31 cellular contexts compared by ENCODE assay signal in the genomic region with DNA sequence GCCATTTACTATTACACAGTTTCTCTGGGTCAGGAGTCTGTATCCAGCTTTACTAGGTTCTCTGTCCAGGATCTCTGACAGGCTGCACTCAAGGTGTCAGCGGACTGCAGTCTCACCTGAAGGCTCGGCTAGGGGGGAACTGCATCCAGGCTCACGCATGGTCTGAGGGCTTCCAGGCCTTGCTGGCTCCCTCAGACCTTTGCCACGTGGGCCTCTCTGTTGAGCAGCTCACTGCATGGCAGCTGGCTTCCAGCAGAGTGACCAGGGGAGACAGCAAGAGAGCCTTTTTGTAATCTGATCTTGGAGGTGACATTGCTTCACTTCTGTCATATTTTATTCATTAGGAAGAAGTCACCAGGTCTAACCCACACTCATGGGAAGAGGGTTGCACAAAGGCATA.
"Had no signal": no experiment of that assay in that cellular context is flagged by ENCODE, and none has a peak within 500 bp of the region (broad histone marks: within the 10 kb centered on the region; RNA-seq: fewer than 3 reads in every experiment).

No MANE protein-coding gene starts in this region.

- H3K27me3 Mint-ChIP-seq: activated CD4-positive, alpha-beta memory T cell treated with anti-CD3 and anti-CD28 coated beads, Interleukin-2, amount 10 ng/mL, durations not matched to agents 7 days and 5 days; activated naive CD4-positive, alpha-beta T cell treated with anti-CD3 and anti-CD28 coated beads, Interleukin-2, amount 50 U/mL, for 24 hours; activated naive CD8-positive, alpha-beta T cell treated with anti-CD3 and anti-CD28 coated beads, Interleukin-2, amount 50 U/mL, for 24 hours; activated T-helper 17 cell treated with anti-CD3 and anti-CD28 coated beads, Interleukin-2, amount 50 U/mL, for 72 hours; stimulated activated memory B cell treated with anti-CD40 and anti-IgM and Interleukin-4, amounts not matched to agents 10 μg/mL and 1 μg/mL and 100 μg/mL, for 72 hours; T-helper 17 cell had no signal

- H3K27ac ChIP-seq: esophagus muscularis mucosa, foreskin keratinocyte, hepatocyte, pancreas, right atrium auricular region, stomach, suprapubic skin, tibial artery, upper lobe of right lung had no signal

- H3K27me3 ChIP-seq: esophagus muscularis mucosa, foreskin keratinocyte, pancreas, right atrium auricular region, stomach, suprapubic skin, tibial artery, upper lobe of right lung had no signal

- H3K4me1 ChIP-seq: esophagus muscularis mucosa, foreskin keratinocyte, pancreas, right atrium auricular region, stomach, suprapubic skin, tibial artery, upper lobe of right lung had no signal

- H3K36me3 Mint-ChIP-seq: activated naive CD4-positive, alpha-beta T cell treated with anti-CD3 and anti-CD28 coated beads, Interleukin-2, amount 50 U/mL, for 24 hours; stimulated activated memory B cell treated with anti-CD40 and anti-IgM and Interleukin-4, amounts not matched to agents 10 μg/mL and 1 μg/mL and 100 μg/mL, for 72 hours had no signal

- H3K9me3 Mint-ChIP-seq: activated naive CD4-positive, alpha-beta T cell treated with anti-CD3 and anti-CD28 coated beads, Interleukin-2, amount 50 U/mL, for 24 hours; activated T-cell treated with anti-CD3 and anti-CD28 coated beads, Interleukin-2, amount 50 U/mL, for 4 hours; dendritic cell treated with granulocyte-macrophage colony-stimulating factor and Interleukin-4, amounts not matched to agents 40 ng/mL and 50 ng/mL, for 4 days had no signal

- H3K4me1 Mint-ChIP-seq: activated CD4-positive, alpha-beta memory T cell treated with anti-CD3 and anti-CD28 coated beads, Interleukin-2, amount 10 ng/mL, durations not matched to agents 7 days and 5 days; activated CD4-positive, alpha-beta T cell treated with anti-CD3 and anti-CD28 coated beads, Interleukin-2, amount 10 ng/mL, durations not matched to agents 7 days and 5 days; activated naive CD4-positive, alpha-beta T cell treated with anti-CD3 and anti-CD28 coated beads, Interleukin-2, amount 50 U/mL, for 24 hours; activated naive CD8-positive, alpha-beta T cell treated with anti-CD3 and anti-CD28 coated beads, Interleukin-2, amount 50 U/mL, for 24 hours; activated T-helper 17 cell treated with anti-CD3 and anti-CD28 coated beads, Interleukin-2, amount 50 U/mL, for 72 hours; central memory CD8-positive, alpha-beta T cell; stimulated activated memory B cell treated with anti-CD40 and anti-IgM and Interleukin-4, amounts not matched to agents 10 μg/mL and 1 μg/mL and 100 μg/mL, for 72 hours; T-helper 17 cell had no signal

- H3K4me3 Mint-ChIP-seq: activated CD4-positive, alpha-beta memory T cell treated with anti-CD3 and anti-CD28 coated beads, Interleukin-2, amount 10 ng/mL, durations not matched to agents 7 days and 5 days; activated CD4-positive, alpha-beta T cell treated with anti-CD3 and anti-CD28 coated beads, Interleukin-2, amount 10 ng/mL, durations not matched to agents 7 days and 5 days; activated naive CD4-positive, alpha-beta T cell treated with anti-CD3 and anti-CD28 coated beads, Interleukin-2, amount 50 U/mL, for 24 hours; activated naive CD8-positive, alpha-beta T cell treated with anti-CD3 and anti-CD28 coated beads, Interleukin-2, amount 50 U/mL, for 24 hours; activated T-cell treated with anti-CD3 and anti-CD28 coated beads, Interleukin-2, amount 50 U/mL, for 4 hours; activated T-helper 17 cell treated with anti-CD3 and anti-CD28 coated beads, Interleukin-2, amount 50 U/mL, for 72 hours; central memory CD8-positive, alpha-beta T cell; dendritic cell treated with granulocyte-macrophage colony-stimulating factor and Interleukin-4, amounts not matched to agents 40 ng/mL and 50 ng/mL, for 4 days; nephron; stimulated activated memory B cell treated with anti-CD40 and anti-IgM and Interleukin-4, amounts not matched to agents 10 μg/mL and 1 μg/mL and 100 μg/mL, for 72 hours; T-helper 17 cell had no signal

- H3K4me3 ChIP-seq: esophagus muscularis mucosa, hepatocyte, pancreas, right atrium auricular region, smooth muscle cell, stomach, suprapubic skin, tibial artery, upper lobe of right lung had no signal

- H3K36me3 ChIP-seq: esophagus muscularis mucosa, pancreas, right atrium auricular region, stomach, suprapubic skin, tibial artery, upper lobe of right lung had no signal

- H3K9me3 ChIP-seq: esophagus muscularis mucosa, pancreas, upper lobe of right lung had no signal

- H3K27ac Mint-ChIP-seq: activated CD4-positive, alpha-beta memory T cell treated with anti-CD3 and anti-CD28 coated beads, Interleukin-2, amount 10 ng/mL, durations not matched to agents 7 days and 5 days; activated CD4-positive, alpha-beta T cell treated with anti-CD3 and anti-CD28 coated beads, Interleukin-2, amount 10 ng/mL, durations not matched to agents 7 days and 5 days; activated naive CD4-positive, alpha-beta T cell treated with anti-CD3 and anti-CD28 coated beads, Interleukin-2, amount 50 U/mL, for 24 hours; activated naive CD8-positive, alpha-beta T cell treated with anti-CD3 and anti-CD28 coated beads, Interleukin-2, amount 50 U/mL, for 24 hours; activated T-helper 17 cell treated with anti-CD3 and anti-CD28 coated beads, Interleukin-2, amount 50 U/mL, for 72 hours; dendritic cell treated with granulocyte-macrophage colony-stimulating factor and Interleukin-4, amounts not matched to agents 40 ng/mL and 50 ng/mL, for 4 days; nephron; stimulated activated memory B cell treated with anti-CD40 and anti-IgM and Interleukin-4, amounts not matched to agents 10 μg/mL and 1 μg/mL and 100 μg/mL, for 72 hours; T-helper 17 cell had no signal

- DNase-seq: activated CD4-positive, alpha-beta memory T cell treated with anti-CD3 and anti-CD28 coated beads, Interleukin-2, amount 10 ng/mL, durations not matched to agents 7 days and 5 days; activated CD4-positive, alpha-beta T cell treated with anti-CD3 and anti-CD28 coated beads for 1 hour; activated CD4-positive, alpha-beta T cell treated with anti-CD3 and anti-CD28 coated beads, Interleukin-2, amount 10 ng/mL, durations not matched to agents 7 days and 5 days; activated CD8-positive, alpha-beta memory T cell treated with anti-CD3 and anti-CD28 coated beads, Interleukin-2, amount 50 U/mL, for 48 hours; activated gamma-delta T cell treated with Interleukin-2 at 50 U/mL for 16 hours; activated naive CD8-positive, alpha-beta T cell treated with anti-CD3 and anti-CD28 coated beads, Interleukin-2, amount 50 U/mL, for 24 hours; activated T-cell treated with anti-CD3 and anti-CD28 coated beads, Interleukin-2, amount 50 U/mL, for 4 hours; foreskin keratinocyte; islet precursor cell; left ventricle myocardium superior; nucleus accumbens; pancreas; stimulated activated CD4-positive, alpha-beta T cell treated with anti-CD3 and anti-CD28 coated beads, Interleukin-1b, Interleukin-23, amount 100 ng/mL, for 48 hours; stimulated activated CD4-positive, alpha-beta T cell treated with anti-CD3 and anti-CD28 coated beads, Interleukin-4, amount 100 ng/mL, for 4 hours; stimulated activated CD8-positive, alpha-beta memory T cell treated with anti-CD3 and anti-CD28 coated beads, Interleukin-4, amount 100 ng/mL, for 48 hours; stomach; T-helper 17 cell; T1000; tibial artery; upper lobe of right lung had no signal
